ENCODE assay signal across 8 cellular contexts in the genomic region with DNA sequence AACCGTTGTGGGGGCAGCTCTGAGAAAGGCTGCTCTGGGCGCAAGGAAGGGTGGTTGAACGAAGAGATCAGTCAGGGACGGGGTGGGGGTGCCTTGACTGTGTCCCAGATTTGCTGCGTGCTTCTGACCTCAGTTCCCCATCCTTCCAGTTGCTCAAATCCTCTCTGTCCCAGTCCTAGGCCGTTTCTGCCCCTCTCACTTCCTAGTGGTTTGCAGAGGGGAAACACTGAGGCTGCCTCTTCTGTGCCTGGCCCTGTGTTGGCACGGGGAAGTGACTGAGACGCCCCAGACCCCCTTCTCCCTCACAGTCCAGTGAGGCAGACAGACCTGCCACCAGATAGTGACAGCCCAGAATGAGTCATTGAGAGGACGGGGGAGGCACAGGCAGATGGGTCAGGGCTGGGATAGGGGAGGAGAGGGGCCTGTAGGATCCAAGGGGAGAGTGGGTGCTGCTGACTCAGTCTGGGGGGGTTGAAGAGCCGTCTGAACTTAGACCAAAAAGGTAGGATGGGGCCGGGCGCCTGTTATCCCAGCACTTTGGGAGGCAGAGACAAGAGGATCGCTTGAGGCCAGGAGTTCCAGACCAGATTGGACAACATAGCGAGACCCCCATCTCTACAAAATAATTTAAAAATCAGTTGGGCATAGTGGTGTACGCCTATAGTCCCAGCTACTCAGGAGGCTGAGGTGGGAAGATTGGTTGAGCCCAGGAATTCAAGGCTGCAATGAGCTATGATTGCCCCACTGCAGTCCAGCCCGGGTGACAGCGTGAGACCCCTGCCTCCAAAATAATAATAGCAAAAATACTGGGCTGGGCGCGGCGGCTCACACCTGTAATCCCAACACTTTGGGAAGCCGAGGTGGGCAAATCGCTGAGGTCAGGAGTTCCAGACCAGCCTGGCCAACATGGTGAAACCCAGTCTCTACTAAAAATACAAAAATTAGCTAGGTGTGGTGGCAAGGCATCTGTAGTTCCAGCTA. TPM values are rescaled to one million over a fixed set of nuclear protein-coding genes. Genes with fewer than 3 reads are reported as not detected.
DNase-seq lines count a peak whose midpoint lies in the region; ATAC-seq and TF ChIP-seq lines count a peak whose summit lies in the region.

No MANE protein-coding gene starts in this region.

- peaks cover 21% of the 10 kb centered on the region for H3K4me1 Mint-ChIP-seq in activated CD8-positive, alpha-beta T cell treated with anti-CD3 and anti-CD28 coated beads for 36 hours (ENCODE audit: low read depth)
- no peaks in the 10 kb centered on the region for H3K4me1 Mint-ChIP-seq in progenitor cell of endocrine pancreas (ENCODE audit: low read depth)

- intact Hi-C loops in activated CD8-positive, alpha-beta T cell treated with anti-CD3 and anti-CD28 coated beads for 36 hours (cut with micrococcal nuclease) = loop anchor here (5.0 kb wide), 3 partner anchors 53 to 153 kb away; a partner anchor contains a TSS

- H3K9me3 Mint-ChIP-seq in activated CD8-positive, alpha-beta T cell treated with anti-CD3 and anti-CD28 coated beads for 36 hours = peaks cover 1% of the 10 kb centered on the region
- H3K9me3 Mint-ChIP-seq in progenitor cell of endocrine pancreas (ENCODE audit: low read depth) = no peaks in the 10 kb centered on the region

- POLR2A ChIA-PET in activated CD8-positive, alpha-beta T cell treated with anti-CD3 and anti-CD28 coated beads for 36 hours (lab: Charles Lee) = interaction anchor here (0.8 to 1.7 kb wide), 8 partner anchors 9 to 456 kb away, joined by 3 to 8 read pairs (median 4); a partner anchor contains a TSS

- H3K27ac Mint-ChIP-seq in activated CD8-positive, alpha-beta T cell treated with anti-CD3 and anti-CD28 coated beads for 36 hours = peak overlapping the region; percentile 76
- H3K27ac Mint-ChIP-seq in progenitor cell of endocrine pancreas = no peak overlapping the region

- H3K4me1 ChIP-seq in gastroesophageal sphincter = peaks cover 0 to 24% (median 13%) of the 10 kb centered on the region in 3 donors

- H3K36me3 ChIP-seq in gastroesophageal sphincter = peaks cover 0 to 24% of the 10 kb centered on the region in 2 donors

- no peak for TF ChIP-seq EP300 in gastroesophageal sphincter (IDR thresholded peaks at IDR 0.05)

- ATAC-seq in activated CD8-positive, alpha-beta T cell treated with anti-CD3 and anti-CD28 coated beads for 36 hours = peak; percentile 21
- ATAC-seq in gastroesophageal sphincter = peak; percentile 8
- no peak for ATAC-seq in HG03175 (IDR thresholded peaks at IDR 0.05; ENCODE audit: unreplicated experiment)
- no peak for ATAC-seq in GM18517 (IDR thresholded peaks at IDR 0.05; ENCODE audit: unreplicated experiment)

- TF ChIP-seq CTCF in activated CD8-positive, alpha-beta T cell treated with anti-CD3 and anti-CD28 coated beads for 36 hours (IDR thresholded peaks at IDR 0.05) = no peak
- TF ChIP-seq CTCF in gastroesophageal sphincter (IDR thresholded peaks at IDR 0.05) = no peak
- no peak for TF ChIP-seq CTCF in progenitor cell of endocrine pancreas (IDR thresholded peaks at IDR 0.05; ENCODE audit: unreplicated experiment)

- no peaks in the 10 kb centered on the region for H3K27me3 Mint-ChIP-seq in activated CD8-positive, alpha-beta T cell treated with anti-CD3 and anti-CD28 coated beads for 36 hours
- peaks cover 12% of the 10 kb centered on the region for H3K27me3 Mint-ChIP-seq in progenitor cell of endocrine pancreas

- H3K4me3 ChIP-seq in gastroesophageal sphincter = peak overlapping the region; percentile 51 to 77

- 67 to 80% methylated on average over 9 to 10 of the region's 22 CpGs for WGBS in gastroesophageal sphincter (ENCODE audit: low coverage in 1 of 2), 2 donors

- no peaks in the 10 kb centered on the region for H3K9me3 ChIP-seq in gastroesophageal sphincter

- peak overlapping the region; percentile 69 for H3K4me3 Mint-ChIP-seq in activated CD8-positive, alpha-beta T cell treated with anti-CD3 and anti-CD28 coated beads for 36 hours
- H3K4me3 Mint-ChIP-seq in progenitor cell of endocrine pancreas (ENCODE audit: low read depth) = peak overlapping the region; percentile 72

- peak overlapping the region; percentile 60 to 91 (median 88) for H3K27ac ChIP-seq in gastroesophageal sphincter

- no peaks in the 10 kb centered on the region for H3K27me3 ChIP-seq in gastroesophageal sphincter

- TF ChIP-seq POLR2A in gastroesophageal sphincter (IDR thresholded peaks at IDR 0.05) = no peak

- H3K36me3 Mint-ChIP-seq in activated CD8-positive, alpha-beta T cell treated with anti-CD3 and anti-CD28 coated beads for 36 hours (ENCODE audit: low read depth) = peaks cover 15% of the 10 kb centered on the region
- peaks cover 1% of the 10 kb centered on the region for H3K36me3 Mint-ChIP-seq in progenitor cell of endocrine pancreas (ENCODE audit: insufficient read depth)

- CTCF ChIA-PET in activated CD8-positive, alpha-beta T cell treated with anti-CD3 and anti-CD28 coated beads for 36 hours (lab: Charles Lee) = interaction anchor here (0.6 to 5.0 kb wide), 37 partner anchors 8 to 599 kb away, joined by 3 to 42 read pairs (median 3); a partner anchor contains a TSS

- DNase-seq in activated CD4-positive, alpha-beta T cell treated with anti-CD3 and anti-CD28 coated beads for 48 hours = peak; percentile 28
- DNase-seq in activated CD4-positive, alpha-beta T cell treated with anti-CD3 and anti-CD28 coated beads for 1 hour = no peak
- peak; percentile 50 for DNase-seq in activated CD8-positive, alpha-beta T cell treated with anti-CD3 and anti-CD28 coated beads for 36 hours
- DNase-seq in progenitor cell of endocrine pancreas (ENCODE audit: low spot score, unreplicated experiment) = no peak
- DNase-seq in SW 1271 (lab: John Stamatoyannopoulos, UW) = no peak

RNA-seq across cellular contexts. Expression of a gene that starts 26.4 kb away (rescaled TPM):
- total RNA-seq in activated CD8-positive, alpha-beta T cell treated with anti-CD3 and anti-CD28 coated beads for 36 hours = 10 to 100 TPM; 13.7 to 17.7 TPM
- total RNA-seq in gastroesophageal sphincter (10 to 100 TPM; 35.8 to 60.6 (median 49.1) TPM), progenitor cell of endocrine pancreas (14.6 and 20.9 TPM in 2 replicates)

RNA-seq across cellular contexts. Expression of a gene that starts 52.7 kb away (rescaled TPM):
- total RNA-seq in activated CD8-positive, alpha-beta T cell treated with anti-CD3 and anti-CD28 coated beads for 36 hours = 10 to 100 TPM; 23.2 to 24.0 TPM
- total RNA-seq in gastroesophageal sphincter = 10 to 100 TPM; 27.3 to 50.5 (median 44.7) TPM
- 55.8 and 58.6 TPM in 2 replicates for total RNA-seq in progenitor cell of endocrine pancreas

RNA-seq across cellular contexts. Expression of a gene that starts 52.9 kb away (rescaled TPM):
- 1 to 10 TPM; 4.8 to 5.2 TPM for total RNA-seq in activated CD8-positive, alpha-beta T cell treated with anti-CD3 and anti-CD28 coated beads for 36 hours
- total RNA-seq in gastroesophageal sphincter (10 to 100 TPM; 25.2 to 71.8 (median 30.6) TPM), progenitor cell of endocrine pancreas (20.1 and 20.7 TPM in 2 replicates)

Comparison
In these comparisons a context has a peak if more than half of its experiments do, and no peak if none do; other contexts are left out.
1. DNase-seq: peak in activated CD4-positive, alpha-beta T cell treated with anti-CD3 and anti-CD28 coated beads for 48 hours (single experiment) and activated CD8-positive, alpha-beta T cell treated with anti-CD3 and anti-CD28 coated beads for 36 hours (single experiment); none in activated CD4-positive, alpha-beta T cell treated with anti-CD3 and anti-CD28 coated beads for 1 hour (single experiment), progenitor cell of endocrine pancreas (single experiment) and SW 1271 (0 of 2).
2. ATAC-seq: peak in activated CD8-positive, alpha-beta T cell treated with anti-CD3 and anti-CD28 coated beads for 36 hours (single experiment) and gastroesophageal sphincter (single experiment); none in HG03175 (single experiment) and GM18517 (single experiment).